In genomic region chr18:61581578-61582204, GRCh38 we compare ENCODE assay signal across 8 cellular contexts.
A peak's percentile ranks its signal among the peaks of the same experiment; 100 is the strongest.
DNase-seq lines count a peak whose midpoint lies in the region; ATAC-seq, FAIRE-seq and TF ChIP-seq lines count a peak whose summit lies in the region.

No MANE protein-coding gene starts in this region.

- peaks cover 0 to 19% (median 3%) of the 10 kb centered on the region in 4 donors for H3K4me1 ChIP-seq in Peyer's patch

- H3K9me2 ChIP-seq in neural cell (ENCODE audit: insufficient read depth, low read length) = no peaks in the 10 kb centered on the region

- H2AFZ ChIP-seq in neural cell (ENCODE audit: low read depth, low read length) = no peak overlapping the region

- peak; percentile 88 for ATAC-seq in stimulated activated naive CD8-positive, alpha-beta T cell treated with anti-CD3 and anti-CD28 coated beads, Interleukin-15, amount 100 ng/mL, for 72 hours

- peak overlapping the region in 1 of 4 donors; percentile 18 for H3K27ac ChIP-seq in Peyer's patch
- H3K27ac ChIP-seq in neural cell (ENCODE audit: low read length) = no peak overlapping the region

- H3K4me1 Mint-ChIP-seq in stimulated activated naive CD8-positive, alpha-beta T cell treated with anti-CD3 and anti-CD28 coated beads, Interleukin-15, amount 100 ng/mL, for 72 hours = peaks cover 11% of the 10 kb centered on the region

- H3K9ac ChIP-seq in neural cell (ENCODE audit: low read length) = no peak overlapping the region

- peak overlapping the region in 3 of 4 donors; percentile 18 to 56 (median 46) for H3K4me3 ChIP-seq in Peyer's patch
- H3K4me3 ChIP-seq in foreskin fibroblast (ENCODE audit: low read depth in 1 of 2, low read length in 2 of 2) = peak overlapping the region; percentile 45 to 54
- H3K4me3 ChIP-seq in neural cell (ENCODE audit: low read length) = peak overlapping the region; percentile 49

- H3K27ac Mint-ChIP-seq in stimulated activated naive CD8-positive, alpha-beta T cell treated with anti-CD3 and anti-CD28 coated beads, Interleukin-15, amount 100 ng/mL, for 72 hours = no peak overlapping the region

- H3K9me3 ChIP-seq in Peyer's patch (no peaks in the 10 kb centered on the region), neural cell (ENCODE audit: low read length) (no peaks in the 10 kb centered on the region)

- H3K36me3 ChIP-seq in Peyer's patch (no peaks in the 10 kb centered on the region), neural cell (ENCODE audit: insufficient read depth, low read length) (no peaks in the 10 kb centered on the region)

- H3K27me3 Mint-ChIP-seq in stimulated activated naive CD8-positive, alpha-beta T cell treated with anti-CD3 and anti-CD28 coated beads, Interleukin-15, amount 100 ng/mL, for 72 hours = peaks cover 72% of the 10 kb centered on the region

- H3K4me3 Mint-ChIP-seq in stimulated activated naive CD8-positive, alpha-beta T cell treated with anti-CD3 and anti-CD28 coated beads, Interleukin-15, amount 100 ng/mL, for 72 hours = peak overlapping the region; percentile 46 to 57

- H3F3A ChIP-seq in neural cell (ENCODE audit: insufficient read depth, low read length, poor library complexity, severe bottlenecking) = no peaks in the 10 kb centered on the region

- TF ChIP-seq RAD21 in neural cell (conservative IDR thresholded peaks at IDR 0.05) = peak; percentile 84

- H3K27me3 ChIP-seq in Peyer's patch (no peaks in the 10 kb centered on the region), neural cell (ENCODE audit: insufficient read depth, low read depth, low read length) (peaks cover 12% of the 10 kb centered on the region)

- peak; percentile 92 for TF ChIP-seq CTCF in GM20000 (IDR thresholded peaks at IDR 0.05; ENCODE audit: extremely low read depth, missing control alignments)
- peak; percentile 36 to 92 (median 90) for TF ChIP-seq CTCF in Peyer's patch (IDR thresholded peaks at IDR 0.05)
- TF ChIP-seq CTCF in foreskin fibroblast (IDR thresholded peaks at IDR 0.05; ENCODE audit: low read depth, low read length) = peak; percentile 98
- peak; percentile 89 for TF ChIP-seq CTCF in neural cell (IDR thresholded peaks at IDR 0.05; ENCODE audit: poor library complexity, severe bottlenecking)

- H3K79me2 ChIP-seq in neural cell (replicated peaks; ENCODE audit: insufficient read depth, low read length) = no peaks in the 10 kb centered on the region

- no peak overlapping the region for H3K4me2 ChIP-seq in neural cell (ENCODE audit: low read length)

- no peaks in the 10 kb centered on the region for H4K20me1 ChIP-seq in neural cell (ENCODE audit: insufficient read depth)

- no peak for FAIRE-seq in HTR-8/SVneo (lab: Jason Lieb, UNC)

- TF ChIP-seq POLR2A in Peyer's patch (IDR thresholded peaks at IDR 0.05) = no peak

- H3K9me3 Mint-ChIP-seq in stimulated activated naive CD8-positive, alpha-beta T cell treated with anti-CD3 and anti-CD28 coated beads, Interleukin-15, amount 100 ng/mL, for 72 hours = no peaks in the 10 kb centered on the region

- DNase-seq in COR-L47 (lab: John Stamatoyannopoulos, UW) (peak; percentile 75), GM20000 (ENCODE audit: low spot score) (peak; percentile 77), HTR-8/SVneo (ENCODE audit: insufficient read length, low spot score) (peak; percentile 42), Peyer's patch (peak; percentile 29 to 87 (median 79)), foreskin fibroblast (peak in 1 of 2 donors; percentile 79)
- DNase-seq in activated T-helper 9 cell treated with anti-CD3 and anti-CD28 coated beads, Interleukin-2, amount 50 U/mL, for 16 hours (ENCODE audit: low read depth) = peak; percentile 45
- peak; percentile 69 to 76 for DNase-seq in stimulated activated naive CD8-positive, alpha-beta T cell treated with anti-CD3 and anti-CD28 coated beads, Interleukin-15, amount 100 ng/mL, for 72 hours

- no peak for TF ChIP-seq EP300 in neural cell (conservative IDR thresholded peaks at IDR 0.05; ENCODE audit: poor library complexity, severe bottlenecking)

TF ChIP-seq in neural cell, 6 proteins besides CTCF, POLR2A, EP300 and RAD21:
- TF ChIP-seq SMC3 (conservative IDR thresholded peaks at IDR 0.05; ENCODE audit: poor library complexity) (peak; percentile 91), TAF1 (IDR thresholded peaks at IDR 0.05; ENCODE audit: low read depth) (no peak), POLR2AphosphoS5 (IDR thresholded peaks at IDR 0.05) (no peak), MXI1 (conservative IDR thresholded peaks at IDR 0.05; ENCODE audit: poor library complexity, severe bottlenecking) (peak; percentile 36)
TF ChIP-seq in neural cell: peak in this region for 2.
